In the genomic region with DNA sequence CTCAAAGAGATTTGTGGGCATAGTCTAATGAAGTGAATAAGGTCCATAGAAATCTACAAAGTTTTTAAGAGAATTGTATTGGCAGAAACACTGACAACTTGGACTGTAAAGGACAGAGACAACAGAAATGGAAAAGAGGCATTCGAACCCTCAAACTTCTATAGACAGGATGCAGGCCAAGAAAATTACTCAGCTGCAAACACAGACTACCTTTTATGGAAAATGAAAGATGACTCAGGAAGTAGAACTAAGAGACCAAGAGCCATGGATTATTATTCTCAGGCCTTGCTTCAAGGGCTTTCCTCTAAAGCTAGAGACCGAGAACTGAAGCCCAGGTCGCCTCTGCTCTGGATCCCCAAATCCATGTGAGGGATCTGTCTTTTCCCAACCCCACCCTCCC, we compare ENCODE assay signal across 20 cellular contexts. TPM values are rescaled to one million over a fixed set of nuclear protein-coding genes. Genes with fewer than 3 reads are reported as not detected.
DNase-seq lines count a peak whose midpoint lies in the region; ATAC-seq and TF ChIP-seq lines count a peak whose summit lies in the region.
"Had no signal": no experiment of that assay in that cellular context is flagged by ENCODE, and none has a peak within 500 bp of the region (broad histone marks: within the 10 kb centered on the region; RNA-seq: fewer than 3 reads in every experiment).

No MANE protein-coding gene starts in this region.

- no peaks in the 10 kb centered on the region for H3K27me3 Mint-ChIP-seq in T-helper 2 cell treated with Interferon-gamma antibody and Interleukin-4, amounts not matched to agents 5 μg/mL and 100 μg/mL, for 36 hours (ENCODE audit: low read depth)
- H3K27me3 Mint-ChIP-seq in activated naive CD8-positive, alpha-beta T cell treated with anti-CD3 and anti-CD28 coated beads, Interleukin-2, amount 10 ng/mL, durations not matched to agents 7 days and 5 days: no peaks in the 10 kb centered on the region
- H3K27me3 Mint-ChIP-seq in activated naive CD8-positive, alpha-beta T cell treated with anti-CD3 and anti-CD28 coated beads, Interleukin-2, amount 50 U/mL, for 24 hours: no peaks in the 10 kb centered on the region
- H3K27me3 Mint-ChIP-seq in activated CD8-positive, alpha-beta T cell treated with anti-CD3 and anti-CD28 coated beads, Interleukin-2, amount 10 ng/mL, durations not matched to agents 7 days and 5 days (ENCODE audit: low read depth): no peaks in the 10 kb centered on the region
- H3K27me3 Mint-ChIP-seq: CD4-positive, alpha-beta T cell had no signal

- POLR2A ChIA-PET in activated naive CD8-positive, alpha-beta T cell treated with anti-CD3 and anti-CD28 coated beads, Interleukin-2, amount 10 ng/mL, durations not matched to agents 7 days and 5 days (lab: Charles Lee): interaction anchor here (0.9 kb wide), 1 partner anchor 17 kb away, joined by 5 read pairs; a partner anchor contains a TSS
- POLR2A ChIA-PET in activated CD8-positive, alpha-beta T cell treated with anti-CD3 and anti-CD28 coated beads, Interleukin-2, amount 10 ng/mL, durations not matched to agents 7 days and 5 days (lab: Charles Lee): interaction anchor here (0.6 kb wide), 1 partner anchor 325 kb away, joined by 3 read pairs; no protein-coding TSS in a partner anchor

- intact Hi-C loops in spleen (cut with DNase I; ENCODE audit: low total_unique reads): no loop called here
- intact Hi-C loops in left colon (cut with DNase I, micrococcal nuclease): no loop called here

- no peak for DNase-seq in T-helper 2 cell treated with Interferon-gamma antibody and Interleukin-4, amounts not matched to agents 5 μg/mL and 100 μg/mL, for 36 hours (ENCODE audit: low spot score)
- DNase-seq in T-helper 2 cell (no peak), spleen (no peak), left colon (no peak)
- DNase-seq in activated naive CD8-positive, alpha-beta T cell treated with anti-CD3 and anti-CD28 coated beads, Interleukin-2, amount 10 ng/mL, durations not matched to agents 7 days and 5 days: no peak
- no peak for DNase-seq in activated naive CD8-positive, alpha-beta T cell treated with anti-CD3 and anti-CD28 coated beads, Interleukin-2, amount 50 U/mL, for 24 hours
- DNase-seq in activated CD8-positive, alpha-beta T cell treated with anti-CD3 and anti-CD28 coated beads, Interleukin-2, amount 10 ng/mL, durations not matched to agents 7 days and 5 days: no peak
- DNase-seq: 8988T; BE2C; CD4-positive, alpha-beta T cell; EL; HFFc6; IMR-90; NCI-H1436; NCI-H2029; NCI-H2171; NCI-H774; PC-9 had no signal

- peak overlapping the region; percentile 16 for H3K27ac Mint-ChIP-seq in T-helper 2 cell treated with Interferon-gamma antibody and Interleukin-4, amounts not matched to agents 5 μg/mL and 100 μg/mL, for 36 hours
- peak overlapping the region; percentile 44 for H3K27ac Mint-ChIP-seq in activated naive CD8-positive, alpha-beta T cell treated with anti-CD3 and anti-CD28 coated beads, Interleukin-2, amount 10 ng/mL, durations not matched to agents 7 days and 5 days
- H3K27ac Mint-ChIP-seq in activated naive CD8-positive, alpha-beta T cell treated with anti-CD3 and anti-CD28 coated beads, Interleukin-2, amount 50 U/mL, for 24 hours: no peak overlapping the region
- H3K27ac Mint-ChIP-seq in activated CD8-positive, alpha-beta T cell treated with anti-CD3 and anti-CD28 coated beads, Interleukin-2, amount 10 ng/mL, durations not matched to agents 7 days and 5 days: peak overlapping the region; percentile 43
- H3K27ac Mint-ChIP-seq: CD4-positive, alpha-beta T cell; HFFc6 had no signal

- no peak overlapping the region for H3K27ac ChIP-seq in spleen
- H3K27ac ChIP-seq: PC-9 had no signal

- CTCF ChIA-PET in activated CD8-positive, alpha-beta T cell treated with anti-CD3 and anti-CD28 coated beads, Interleukin-2, amount 10 ng/mL, durations not matched to agents 7 days and 5 days (lab: Charles Lee): interaction anchor here (0.6 to 1.1 kb wide), 2 partner anchors 24 to 99 kb away, joined by 3 to 5 read pairs; a partner anchor contains a TSS

- H3K4me3 ChIP-seq in spleen: no peak overlapping the region
- H3K4me3 ChIP-seq: PC-9 had no signal

- H3K27me3 ChIP-seq in spleen (replicated peaks in 1 of 7): no peaks in the 10 kb centered on the region
- H3K27me3 ChIP-seq: BE2C had no signal

- H3K4me3 Mint-ChIP-seq in T-helper 2 cell treated with Interferon-gamma antibody and Interleukin-4, amounts not matched to agents 5 μg/mL and 100 μg/mL, for 36 hours: no peak overlapping the region
- H3K4me3 Mint-ChIP-seq in activated naive CD8-positive, alpha-beta T cell treated with anti-CD3 and anti-CD28 coated beads, Interleukin-2, amount 10 ng/mL, durations not matched to agents 7 days and 5 days: no peak overlapping the region
- H3K4me3 Mint-ChIP-seq in activated naive CD8-positive, alpha-beta T cell treated with anti-CD3 and anti-CD28 coated beads, Interleukin-2, amount 50 U/mL, for 24 hours: no peak overlapping the region
- no peak overlapping the region for H3K4me3 Mint-ChIP-seq in activated CD8-positive, alpha-beta T cell treated with anti-CD3 and anti-CD28 coated beads, Interleukin-2, amount 10 ng/mL, durations not matched to agents 7 days and 5 days
- H3K4me3 Mint-ChIP-seq: CD4-positive, alpha-beta T cell; HFFc6 had no signal

- peaks cover 32% of the 10 kb centered on the region for H3K4me1 Mint-ChIP-seq in T-helper 2 cell treated with Interferon-gamma antibody and Interleukin-4, amounts not matched to agents 5 μg/mL and 100 μg/mL, for 36 hours (ENCODE audit: low read depth)
- peaks cover 32% of the 10 kb centered on the region for H3K4me1 Mint-ChIP-seq in activated naive CD8-positive, alpha-beta T cell treated with anti-CD3 and anti-CD28 coated beads, Interleukin-2, amount 10 ng/mL, durations not matched to agents 7 days and 5 days
- H3K4me1 Mint-ChIP-seq in activated naive CD8-positive, alpha-beta T cell treated with anti-CD3 and anti-CD28 coated beads, Interleukin-2, amount 50 U/mL, for 24 hours: peaks cover 54% of the 10 kb centered on the region
- peaks cover 51% of the 10 kb centered on the region for H3K4me1 Mint-ChIP-seq in activated CD8-positive, alpha-beta T cell treated with anti-CD3 and anti-CD28 coated beads, Interleukin-2, amount 10 ng/mL, durations not matched to agents 7 days and 5 days (ENCODE audit: low read depth)

- H3K36me3 ChIP-seq in spleen: no peaks in the 10 kb centered on the region
- H3K36me3 ChIP-seq: BE2C had no signal

- no peak for ATAC-seq in activated naive CD8-positive, alpha-beta T cell treated with anti-CD3 and anti-CD28 coated beads, Interleukin-2, amount 10 ng/mL, durations not matched to agents 7 days and 5 days (ENCODE audit: low read depth)
- no peak for ATAC-seq in activated naive CD8-positive, alpha-beta T cell treated with anti-CD3 and anti-CD28 coated beads, Interleukin-2, amount 50 U/mL, for 24 hours
- ATAC-seq in activated CD8-positive, alpha-beta T cell treated with anti-CD3 and anti-CD28 coated beads, Interleukin-2, amount 10 ng/mL, durations not matched to agents 7 days and 5 days: no peak
- no peak for ATAC-seq in GM19395 (IDR thresholded peaks at IDR 0.05; ENCODE audit: unreplicated experiment)
- no peak for ATAC-seq in left colon

- no peak for TF ChIP-seq CTCF in spleen (IDR thresholded peaks at IDR 0.05 in 8 of 11, conservative IDR thresholded peaks at IDR 0.05 in 3 of 11)

- peaks cover 0 to 5% (median 1%) of the 10 kb centered on the region in 8 donors for H3K9me3 ChIP-seq in spleen
- H3K9me3 ChIP-seq: BE2C had no signal

- 84 to 93% (median 87%) methylated on average over 3 of the region's 3 CpGs for WGBS in spleen, 5 donors

- peaks cover 10% of the 10 kb centered on the region for H3K9me3 Mint-ChIP-seq in T-helper 2 cell treated with Interferon-gamma antibody and Interleukin-4, amounts not matched to agents 5 μg/mL and 100 μg/mL, for 36 hours
- H3K9me3 Mint-ChIP-seq in activated naive CD8-positive, alpha-beta T cell treated with anti-CD3 and anti-CD28 coated beads, Interleukin-2, amount 10 ng/mL, durations not matched to agents 7 days and 5 days: peaks cover 3% of the 10 kb centered on the region
- no peaks in the 10 kb centered on the region for H3K9me3 Mint-ChIP-seq in activated naive CD8-positive, alpha-beta T cell treated with anti-CD3 and anti-CD28 coated beads, Interleukin-2, amount 50 U/mL, for 24 hours
- H3K9me3 Mint-ChIP-seq in activated CD8-positive, alpha-beta T cell treated with anti-CD3 and anti-CD28 coated beads, Interleukin-2, amount 10 ng/mL, durations not matched to agents 7 days and 5 days (ENCODE audit: insufficient read depth): peaks cover 9% of the 10 kb centered on the region
- H3K9me3 Mint-ChIP-seq: CD4-positive, alpha-beta T cell had no signal

- peaks cover 3% of the 10 kb centered on the region for H3K36me3 Mint-ChIP-seq in T-helper 2 cell treated with Interferon-gamma antibody and Interleukin-4, amounts not matched to agents 5 μg/mL and 100 μg/mL, for 36 hours (ENCODE audit: low read depth)
- peaks cover 8% of the 10 kb centered on the region for H3K36me3 Mint-ChIP-seq in activated naive CD8-positive, alpha-beta T cell treated with anti-CD3 and anti-CD28 coated beads, Interleukin-2, amount 10 ng/mL, durations not matched to agents 7 days and 5 days
- no peaks in the 10 kb centered on the region for H3K36me3 Mint-ChIP-seq in activated naive CD8-positive, alpha-beta T cell treated with anti-CD3 and anti-CD28 coated beads, Interleukin-2, amount 50 U/mL, for 24 hours (ENCODE audit: low read depth)
- peaks cover 6% of the 10 kb centered on the region for H3K36me3 Mint-ChIP-seq in activated CD8-positive, alpha-beta T cell treated with anti-CD3 and anti-CD28 coated beads, Interleukin-2, amount 10 ng/mL, durations not matched to agents 7 days and 5 days (ENCODE audit: low read depth)

- TF ChIP-seq POLR2A in spleen (IDR thresholded peaks at IDR 0.05): no peak

- peaks cover 12 to 47% (median 33%) of the 10 kb centered on the region in 6 donors for H3K4me1 ChIP-seq in spleen
- H3K4me1 ChIP-seq: BE2C had no signal

RNA-seq across cellular contexts. Expression of a gene that starts 3.8 kb away (rescaled TPM):
- total RNA-seq in activated naive CD8-positive, alpha-beta T cell treated with anti-CD3 and anti-CD28 coated beads, Interleukin-2, amount 10 ng/mL, durations not matched to agents 7 days and 5 days: 10 to 100 TPM; 10.6 to 10.7 TPM
- total RNA-seq in activated CD8-positive, alpha-beta T cell treated with anti-CD3 and anti-CD28 coated beads, Interleukin-2, amount 10 ng/mL, durations not matched to agents 7 days and 5 days: 1 to 10 TPM; 5.1 to 5.8 TPM
- total RNA-seq in spleen (10 to 100 TPM in 5 of 7 donors, 1 to 10 TPM in 2; 4.9 to 14.6 (median 10.7) TPM), left colon (1 to 10 TPM; 4.7 to 5.2 TPM)
- 1 to 10 TPM; 2.4 to 6.4 (median 2.7) TPM for polyA plus RNA-seq in spleen

RNA-seq across cellular contexts. Expression of a gene that starts 17.3 kb away (rescaled TPM):
- 10 to 100 TPM; 44.9 to 45.7 TPM for total RNA-seq in activated naive CD8-positive, alpha-beta T cell treated with anti-CD3 and anti-CD28 coated beads, Interleukin-2, amount 10 ng/mL, durations not matched to agents 7 days and 5 days
- 10 to 100 TPM; 73.3 to 79.1 TPM for total RNA-seq in activated CD8-positive, alpha-beta T cell treated with anti-CD3 and anti-CD28 coated beads, Interleukin-2, amount 10 ng/mL, durations not matched to agents 7 days and 5 days
- total RNA-seq in spleen (10 to 100 TPM; 17.9 to 35.5 (median 23.9) TPM), left colon (10 to 100 TPM; 75.0 to 91.4 TPM)
- 10 to 100 TPM; 20.0 to 25.9 (median 20.6) TPM for polyA plus RNA-seq in spleen

RNA-seq across cellular contexts. Expression of a gene that starts 24.3 kb away (rescaled TPM):
- 10 to 100 TPM; 53.9 to 64.4 TPM for total RNA-seq in activated naive CD8-positive, alpha-beta T cell treated with anti-CD3 and anti-CD28 coated beads, Interleukin-2, amount 10 ng/mL, durations not matched to agents 7 days and 5 days
- total RNA-seq in activated CD8-positive, alpha-beta T cell treated with anti-CD3 and anti-CD28 coated beads, Interleukin-2, amount 10 ng/mL, durations not matched to agents 7 days and 5 days: 100 to 1,000 TPM in 1 of 2 experiments, 10 to 100 TPM in 1; 93.7 to 100 TPM
- total RNA-seq in spleen (10 to 100 TPM; 25.5 to 41.2 (median 32.6) TPM), left colon (10 to 100 TPM; 46.9 to 59.4 TPM)
- polyA plus RNA-seq in spleen: 10 to 100 TPM; 60.3 to 87.1 (median 72.7) TPM

RNA-seq across cellular contexts. Expression of a gene that starts 42.1 kb away (rescaled TPM):
- under 1 TPM; 0.23 to 0.67 TPM for total RNA-seq in activated naive CD8-positive, alpha-beta T cell treated with anti-CD3 and anti-CD28 coated beads, Interleukin-2, amount 10 ng/mL, durations not matched to agents 7 days and 5 days
- total RNA-seq in activated CD8-positive, alpha-beta T cell treated with anti-CD3 and anti-CD28 coated beads, Interleukin-2, amount 10 ng/mL, durations not matched to agents 7 days and 5 days: under 1 TPM; 0.18 to 0.34 TPM
- total RNA-seq in spleen (under 1 TPM in 2 of 7 donors, not detected in 5; 0.25 to 0.72 TPM), left colon (under 1 TPM in 1 of 2 donors, not detected in 1; 0.39 TPM)
- under 1 TPM in 2 of 3 donors, not detected in 1; 0.11 to 0.22 TPM for polyA plus RNA-seq in spleen
- total RNA-seq: CD4-positive, alpha-beta T cell; NCI-H460; PC-9 had no signal

RNA-seq across cellular contexts. Expression of a gene that starts 47.5 kb away (rescaled TPM):
- 10 to 100 TPM; 22.6 to 26.4 TPM for total RNA-seq in activated naive CD8-positive, alpha-beta T cell treated with anti-CD3 and anti-CD28 coated beads, Interleukin-2, amount 10 ng/mL, durations not matched to agents 7 days and 5 days
- 10 to 100 TPM; 10.6 to 14.0 TPM for total RNA-seq in activated CD8-positive, alpha-beta T cell treated with anti-CD3 and anti-CD28 coated beads, Interleukin-2, amount 10 ng/mL, durations not matched to agents 7 days and 5 days
- total RNA-seq in spleen (10 to 100 TPM; 22.2 to 60.5 (median 36.9) TPM), left colon (10 to 100 TPM; 29.8 to 34.8 TPM)
- 1 to 10 TPM; 5.2 to 9.9 (median 5.8) TPM for polyA plus RNA-seq in spleen
